In the genomic region with DNA sequence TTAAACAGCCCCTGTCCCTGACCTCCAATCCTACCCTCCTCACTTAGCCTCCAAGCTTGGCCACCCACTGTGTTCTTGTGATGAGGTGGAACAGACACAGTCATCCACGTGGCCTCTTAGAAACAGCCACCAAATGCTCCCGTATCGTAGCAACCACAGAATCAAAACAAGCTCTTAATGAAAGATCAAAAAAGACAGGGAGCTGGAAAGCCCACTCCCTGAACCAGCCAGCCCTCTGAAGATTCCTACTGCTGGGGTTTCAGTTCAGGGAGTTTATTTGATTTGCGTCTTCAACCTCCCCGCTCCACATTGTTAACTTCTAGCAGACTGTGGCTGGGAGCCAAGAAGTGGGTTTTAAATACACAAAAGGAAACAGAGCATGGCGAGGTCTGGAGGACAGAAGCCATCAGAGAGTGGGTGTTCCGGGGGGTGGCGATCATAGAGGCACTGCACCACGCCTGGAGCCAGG, we compare ENCODE assay signal across 10 cellular contexts.
DNase-seq lines count a peak whose midpoint lies in the region; ATAC-seq and TF ChIP-seq lines count a peak whose summit lies in the region.
"Had no signal": no experiment of that assay in that cellular context is flagged by ENCODE, and none has a peak within 500 bp of the region (broad histone marks: within the 10 kb centered on the region; RNA-seq: fewer than 3 reads in every experiment).

No MANE protein-coding gene starts in this region.

- no peak overlapping the region for H3K4me3 Mint-ChIP-seq in glutamatergic neuron (ENCODE audit: unreplicated experiment)
- H3K4me3 Mint-ChIP-seq: activated naive CD8-positive, alpha-beta T cell; naive B cell had no signal

- H2BK20ac ChIP-seq in IMR-90 (ENCODE audit: low read depth, low read length): no peak overlapping the region

- in situ Hi-C loops in IMR-90 (cut with MboI; ENCODE audit: low sequenced_read_pairs): no loop called here

- H3K9me1 ChIP-seq in IMR-90 (ENCODE audit: insufficient read depth, low read length): peaks cover 5% of the 10 kb centered on the region

- CTCF ChIA-PET in A673 (lab: Charles Lee) (no interaction called here), IMR-90 (lab: Yijun Ruan, JAX) (interaction anchor here (0.8 to 2.7 kb wide), 2 partner anchors 13 to 78 kb away, joined by 3 to 7 read pairs; no protein-coding TSS in a partner anchor)

- H3K56ac ChIP-seq in IMR-90 (ENCODE audit: extremely low read depth, insufficient read depth, low read length): no peak overlapping the region

- H3K27ac Mint-ChIP-seq in glutamatergic neuron (ENCODE audit: unreplicated experiment): no peak overlapping the region
- H3K27ac Mint-ChIP-seq: activated naive CD8-positive, alpha-beta T cell had no signal

- H3K4me1 ChIP-seq in A673 (ENCODE audit: insufficient read depth, low read length, poor library complexity, severe bottlenecking) (peaks cover 16% of the 10 kb centered on the region), IMR-90 (ENCODE audit: control insufficient read depth, insufficient read depth, low read length) (peaks cover 5% of the 10 kb centered on the region; the same call in 1 of the 2 replicates), ascending aorta (peaks cover 0 to 4% of the 10 kb centered on the region in 2 donors)

- no peak for TF ChIP-seq CTCF in A673 (conservative IDR thresholded peaks at IDR 0.05; ENCODE audit: low read depth, low read length)
- TF ChIP-seq CTCF in IMR-90 (conservative IDR thresholded peaks at IDR 0.05; ENCODE audit: low read depth, low read length): no peak
- no peak for TF ChIP-seq CTCF in VCaP (conservative IDR thresholded peaks at IDR 0.05)
- no peak for TF ChIP-seq CTCF in glutamatergic neuron (IDR thresholded peaks at IDR 0.05; ENCODE audit: partially characterized antibody, unreplicated experiment)
- no peak for TF ChIP-seq CTCF in ascending aorta (IDR thresholded peaks at IDR 0.05)

- intact Hi-C loops in A673 (cut with micrococcal nuclease; ENCODE audit: unreplicated experiment) (no loop called here), IMR-90 (cut with micrococcal nuclease) (no loop called here), ascending aorta (cut with DNase I) (no loop called here)

- no TSS peak for BruUV-seq in A673 (replicated peaks; lab: Mats Ljungman, UMichigan)
- BruUV-seq in IMR-90 (replicated peaks; lab: Mats Ljungman, UMichigan): no TSS peak

- 34% methylated on average over 4 of the region's 9 CpGs; no CpG with 5 or more reads in 1 of the 2 experiments for WGBS in IMR-90 (ENCODE audit: extremely low coverage in 2 of 2, insufficient read length in 1 of 2), 2 experiments

- no peaks in the 10 kb centered on the region for H4K20me1 ChIP-seq in IMR-90 (ENCODE audit: insufficient read depth, low read length)

- peak overlapping the region; percentile 6; the same call in 1 of the 2 replicates for H3K4me2 ChIP-seq in IMR-90 (ENCODE audit: low read depth, low read length)

- no peak overlapping the region for H2AK9ac ChIP-seq in IMR-90 (replicated peaks; ENCODE audit: low read depth, low read length, poor library complexity)

- peak; percentile 82 for DNase-seq in A673 (ENCODE audit: low spot score)
- DNase-seq in IMR-90: peak; percentile 72
- peak; percentile 99 for DNase-seq in kidney glomerular epithelial cell (lab: John Stamatoyannopoulos, UW)
- no peak for DNase-seq in glutamatergic neuron
- no peak for DNase-seq in ascending aorta (ENCODE audit: low spot score in 2 of 2)
- DNase-seq in activated gamma-delta T cell treated with Interleukin-2 at 50 U/mL for 16 hours: no peak
- no peak for DNase-seq in amniotic stem cell (lab: John Stamatoyannopoulos, UW)
- DNase-seq: naive B cell had no signal

- no peak overlapping the region for H4K91ac ChIP-seq in IMR-90 (ENCODE audit: insufficient read depth, low read depth, low read length)

- peaks cover 12% of the 10 kb centered on the region for H3K36me3 Mint-ChIP-seq in glutamatergic neuron (ENCODE audit: unreplicated experiment)

- no peak overlapping the region for H3K18ac ChIP-seq in IMR-90 (ENCODE audit: low read depth, low read length)

- H3K36me3 ChIP-seq in A673 (ENCODE audit: insufficient read depth, low read length, poor library complexity, severe bottlenecking): peaks cover 4% of the 10 kb centered on the region
- H3K36me3 ChIP-seq in IMR-90 (ENCODE audit: control insufficient read depth, insufficient read depth, low read length): peaks cover 9% of the 10 kb centered on the region
- H3K36me3 ChIP-seq in ascending aorta: no peaks in the 10 kb centered on the region

- TF ChIP-seq RAD21 in IMR-90 (IDR thresholded peaks at IDR 0.05; ENCODE audit: low read length): no peak

- no peak overlapping the region for H2BK120ac ChIP-seq in IMR-90 (ENCODE audit: low read depth, low read length)

- H3K27me3 Mint-ChIP-seq in glutamatergic neuron (ENCODE audit: unreplicated experiment): peaks cover 1% of the 10 kb centered on the region
- H3K27me3 Mint-ChIP-seq: activated naive CD8-positive, alpha-beta T cell; naive B cell had no signal

- H3K4me1 Mint-ChIP-seq in glutamatergic neuron (ENCODE audit: low read depth, unreplicated experiment): no peaks in the 10 kb centered on the region

- H3K9me3 ChIP-seq in A673 (ENCODE audit: low read depth, low read length, poor library complexity, severe bottlenecking) (no peaks in the 10 kb centered on the region), IMR-90 (ENCODE audit: control insufficient read depth, insufficient read depth, low read length) (peaks cover 2% of the 10 kb centered on the region), ascending aorta (no peaks in the 10 kb centered on the region)

- H3K23ac ChIP-seq in IMR-90 (ENCODE audit: low read depth, low read length): no peak overlapping the region

- no peak overlapping the region for H3K4me3 ChIP-seq in A673 (ENCODE audit: low read depth, low read length, poor library complexity, severe bottlenecking)
- H3K4me3 ChIP-seq in IMR-90 (ENCODE audit: insufficient read depth, low read depth, low read length): no peak overlapping the region
- H3K4me3 ChIP-seq in ascending aorta: no peak overlapping the region

- ATAC-seq in IMR-90 (ENCODE audit: low read depth): peak; percentile 68

- H3K27ac ChIP-seq in A673 (ENCODE audit: low read depth, low read length, poor library complexity, severe bottlenecking) (peak overlapping the region; percentile 26), IMR-90 (ENCODE audit: insufficient read depth, low read length) (no peak overlapping the region), VCaP (peak overlapping the region; percentile 95), ascending aorta (no peak overlapping the region)

- H2AK5ac ChIP-seq in IMR-90 (ENCODE audit: low read depth, low read length): no peak overlapping the region

- peaks cover 0 to 6% of the 10 kb centered on the region in 2 experiments; a peak in 1 of 4 replicates for H3K79me1 ChIP-seq in IMR-90 (ENCODE audit: low read depth in 1 of 2, low read length in 2 of 2)

- no peak overlapping the region for H2AFZ ChIP-seq in IMR-90 (replicated peaks; ENCODE audit: low read length, poor library complexity)

- dilution Hi-C loops in IMR-90 (cut with HindIII; ENCODE audit: low sequenced_read_pairs, unreplicated experiment): no loop called here

- no peak overlapping the region for H2BK15ac ChIP-seq in IMR-90 (ENCODE audit: low read depth, low read length)

- no peak overlapping the region for H4K8ac ChIP-seq in IMR-90 (ENCODE audit: low read depth in 2 of 2, low read length in 2 of 2)

- POLR2A ChIA-PET in A673 (lab: Charles Lee; ENCODE audit: low non-redundant PET) (no interaction called here), IMR-90 (lab: Charles Lee; ENCODE audit: unreplicated experiment) (interaction anchor here (1.0 kb wide), 1 partner anchor 39 kb away, joined by 4 read pairs; no protein-coding TSS in a partner anchor)

- 0 out of 2 replicates have a peak overlapping the region, but pooled peaks have one; percentile 11 for H3K14ac ChIP-seq in IMR-90 (replicated peaks; ENCODE audit: low read depth, low read length)

- no peak overlapping the region for H2BK5ac ChIP-seq in IMR-90 (ENCODE audit: low read depth, low read length, poor library complexity, severe bottlenecking)

- H3K9ac ChIP-seq in IMR-90 (ENCODE audit: low read depth, low read length): no peak overlapping the region

- no peak overlapping the region for H4K5ac ChIP-seq in IMR-90 (ENCODE audit: low read depth, low read length)

- no peak overlapping the region for H3K4ac ChIP-seq in IMR-90 (ENCODE audit: low read depth, low read length)

- H3K27me3 ChIP-seq in A673 (replicated peaks; ENCODE audit: insufficient read depth, low read depth, low read length, poor library complexity) (no peaks in the 10 kb centered on the region), IMR-90 (ENCODE audit: control insufficient read depth, insufficient read depth, low read length) (no peaks in the 10 kb centered on the region), ascending aorta (no peaks in the 10 kb centered on the region)

- no peak for TF ChIP-seq POLR2A in IMR-90 (IDR thresholded peaks at IDR 0.05; ENCODE audit: low read depth, low read length)

- peaks cover 4% of the 10 kb centered on the region for H3K9me3 Mint-ChIP-seq in glutamatergic neuron (ENCODE audit: unreplicated experiment)

TF ChIP-seq in IMR-90, 13 proteins besides CTCF, POLR2A, EP300 and RAD21:
- TF ChIP-seq RCOR1 (IDR thresholded peaks at IDR 0.05; ENCODE audit: insufficient replicate concordance, low read length) (no peak), USF2 (IDR thresholded peaks at IDR 0.05; ENCODE audit: low read depth, low read length) (peak; percentile 60), CEBPB (IDR thresholded peaks at IDR 0.05; ENCODE audit: low read depth, low read length) (no peak), SMC3 (IDR thresholded peaks at IDR 0.05; ENCODE audit: low read depth, low read length) (no peak)

Comparison
In these comparisons a context has a peak if more than half of its experiments do, and no peak if none do; other contexts are left out.
1. DNase-seq: peak in A673 (single experiment), IMR-90 (single experiment) and kidney glomerular epithelial cell (single experiment); none in glutamatergic neuron (single experiment), ascending aorta (0 of 2), activated gamma-delta T cell treated with Interleukin-2 at 50 U/mL for 16 hours (single experiment) and amniotic stem cell (single experiment).
2. H3K27ac ChIP-seq: peak in A673 (single experiment) and VCaP (single experiment); none in IMR-90 (single experiment) and ascending aorta (0 of 2).